In genomic region chr2:174683392-174683759, GRCh38 we compare ENCODE assay signal across 8 cellular contexts.
DNase-seq lines count a peak whose midpoint lies in the region; ATAC-seq lines count a peak whose summit lies in the region.

No MANE protein-coding gene starts in this region.

- H3K27me3 Mint-ChIP-seq in activated CD8-positive, alpha-beta memory T cell treated with anti-CD3 and anti-CD28 coated beads, Interleukin-2, amount 10 ng/mL, durations not matched to agents 7 days and 5 days = no peaks in the 10 kb centered on the region

- no peaks in the 10 kb centered on the region for H3K9me3 Mint-ChIP-seq in activated CD8-positive, alpha-beta memory T cell treated with anti-CD3 and anti-CD28 coated beads, Interleukin-2, amount 10 ng/mL, durations not matched to agents 7 days and 5 days (ENCODE audit: low read depth)

- peaks cover 18% of the 10 kb centered on the region for H3K36me3 Mint-ChIP-seq in activated CD8-positive, alpha-beta memory T cell treated with anti-CD3 and anti-CD28 coated beads, Interleukin-2, amount 10 ng/mL, durations not matched to agents 7 days and 5 days

- peaks cover 63% of the 10 kb centered on the region for H3K4me1 Mint-ChIP-seq in activated CD8-positive, alpha-beta memory T cell treated with anti-CD3 and anti-CD28 coated beads, Interleukin-2, amount 10 ng/mL, durations not matched to agents 7 days and 5 days

- no peak for ATAC-seq in activated CD8-positive, alpha-beta memory T cell treated with anti-CD3 and anti-CD28 coated beads, Interleukin-2, amount 10 ng/mL, durations not matched to agents 7 days and 5 days
- ATAC-seq in left cardiac atrium = peak; percentile 16 to 29

- intact Hi-C loops in left cardiac atrium (cut with DNase I) = loop anchor here (10.0 kb wide), 2 partner anchors 69 to 219 kb away; no protein-coding TSS in a partner anchor

- peak overlapping the region; percentile 87 for H3K27ac Mint-ChIP-seq in activated CD8-positive, alpha-beta memory T cell treated with anti-CD3 and anti-CD28 coated beads, Interleukin-2, amount 10 ng/mL, durations not matched to agents 7 days and 5 days

- in situ Hi-C loops in KBM-7 (cut with MboI; ENCODE audit: low pct_unique_long_range_greater_than_20kb, low sequenced_read_pairs) = loop anchor here (25.0 kb wide), 2 partner anchors 96 to 221 kb away; partner anchors contain the start of gene WIPF1

- peak overlapping the region; percentile 83 for H3K4me3 Mint-ChIP-seq in activated CD8-positive, alpha-beta memory T cell treated with anti-CD3 and anti-CD28 coated beads, Interleukin-2, amount 10 ng/mL, durations not matched to agents 7 days and 5 days

- peak; percentile 73 for DNase-seq in activated CD8-positive, alpha-beta memory T cell treated with anti-CD3 and anti-CD28 coated beads for 24 hours
- no peak for DNase-seq in activated CD8-positive, alpha-beta memory T cell treated with anti-CD3 and anti-CD28 coated beads, Interleukin-2, amount 50 U/mL, for 48 hours
- DNase-seq in KBM-7 = peak; percentile 68
- no peak for DNase-seq in activated CD8-positive, alpha-beta memory T cell treated with anti-CD3 and anti-CD28 coated beads, Interleukin-2, amount 10 ng/mL, durations not matched to agents 7 days and 5 days
- DNase-seq in left cardiac atrium = no peak
- peak; percentile 15 for DNase-seq in pulmonary artery endothelial cell (ENCODE audit: low read depth, low spot score)
- no peak for DNase-seq in NCI-H2081 treated with DMSO at 0.1 percent for 48 hours (lab: John Stamatoyannopoulos, UW)
- DNase-seq in NCI-H446 treated with DMSO at 0.1 percent for 48 hours (lab: John Stamatoyannopoulos, UW) = no peak

- CTCF ChIA-PET in activated CD8-positive, alpha-beta memory T cell treated with anti-CD3 and anti-CD28 coated beads, Interleukin-2, amount 10 ng/mL, durations not matched to agents 7 days and 5 days (lab: Charles Lee) = interaction anchor here (0.9 to 9.2 kb wide), 12 partner anchors 12 to 221 kb away, joined by 3 to 122 read pairs (median 8); partner anchors contain the start of gene WIPF1

Comparison
In these comparisons a context has a peak if more than half of its experiments do, and no peak if none do; other contexts are left out.
1. DNase-seq: peak in activated CD8-positive, alpha-beta memory T cell treated with anti-CD3 and anti-CD28 coated beads for 24 hours (single experiment), KBM-7 (single experiment) and pulmonary artery endothelial cell (single experiment); none in activated CD8-positive, alpha-beta memory T cell treated with anti-CD3 and anti-CD28 coated beads, Interleukin-2, amount 50 U/mL, for 48 hours (single experiment), activated CD8-positive, alpha-beta memory T cell treated with anti-CD3 and anti-CD28 coated beads, Interleukin-2, amount 10 ng/mL, durations not matched to agents 7 days and 5 days (single experiment), left cardiac atrium (single experiment), NCI-H2081 treated with DMSO at 0.1 percent for 48 hours (single experiment) and NCI-H446 treated with DMSO at 0.1 percent for 48 hours (single experiment).